In the genomic region with DNA sequence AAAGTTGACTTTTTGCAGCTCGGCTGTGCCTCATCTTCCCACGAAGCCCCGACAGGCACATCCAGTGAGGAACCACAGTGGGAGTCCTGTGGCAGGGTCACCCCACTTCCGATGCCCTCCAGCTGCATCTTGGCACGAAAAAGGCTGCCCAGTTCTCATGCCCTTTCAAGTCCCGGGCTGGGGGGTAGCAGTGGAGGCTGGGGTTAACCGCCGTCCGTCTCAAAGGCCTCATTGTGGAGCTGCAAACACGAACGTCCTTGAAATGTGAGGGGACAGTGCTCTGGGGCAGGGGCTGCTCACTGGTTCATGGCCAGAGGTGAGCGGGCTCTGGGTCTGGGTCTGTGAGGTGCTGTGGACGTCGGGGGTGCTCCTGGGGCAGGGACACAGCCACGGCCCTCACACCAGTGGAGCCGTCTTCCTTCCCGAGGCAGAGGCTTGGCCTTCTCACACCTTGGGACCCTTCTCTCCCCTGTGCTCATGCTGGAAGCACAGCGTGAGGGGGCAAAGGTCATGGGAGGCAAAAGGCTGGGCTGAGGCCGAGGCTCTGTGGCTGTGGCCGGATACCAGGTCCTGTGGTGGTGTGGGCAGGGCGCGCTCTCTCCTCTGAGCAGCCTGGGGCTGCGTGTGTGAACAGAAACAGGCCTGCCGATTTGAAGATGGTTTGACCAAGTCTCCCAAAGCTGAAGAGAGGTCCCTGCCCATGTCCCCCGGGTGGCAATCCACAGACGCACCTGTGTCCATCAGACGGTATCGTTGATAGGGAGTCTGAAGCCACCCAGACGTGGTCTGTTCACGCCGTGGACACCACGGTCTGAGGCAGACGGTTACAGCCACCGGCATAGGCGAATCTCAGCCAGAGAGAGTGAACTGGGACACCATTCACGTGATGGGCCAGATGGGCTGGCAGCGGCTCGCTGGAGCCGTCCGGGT, we compare ENCODE assay signal across 1 cellular context.
TF ChIP-seq lines count a peak whose summit lies in the region.

No MANE protein-coding gene starts in this region.

TF ChIP-seq in HepG2, 621 proteins besides CTCF, POLR2A, EP300 and RAD21 (continued from another document and continues in another):
- peak; percentile 70; the same call in 1 of the 2 replicates for TF ChIP-seq CENPT (CRISPR knock-in tag; IDR thresholded peaks at IDR 0.05; ENCODE audit: low read depth)
- TF ChIP-seq TRIM24 (CRISPR knock-in tag; IDR thresholded peaks at IDR 0.05), result no peak
- no peak for TF ChIP-seq ATF7 (IDR thresholded peaks at IDR 0.05)
- TF ChIP-seq ATF7 (CRISPR knock-in tag; IDR thresholded peaks at IDR 0.05), result no peak; the same call in 1 of the 2 replicates
- TF ChIP-seq, protein P1, sequence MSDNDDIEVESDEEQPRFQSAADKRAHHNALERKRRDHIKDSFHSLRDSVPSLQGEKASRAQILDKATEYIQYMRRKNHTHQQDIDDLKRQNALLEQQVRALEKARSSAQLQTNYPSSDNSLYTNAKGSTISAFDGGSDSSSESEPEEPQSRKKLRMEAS (IDR thresholded peaks at IDR 0.05), result no peak
- no peak for TF ChIP-seq TBP (CRISPR knock-in tag; IDR thresholded peaks at IDR 0.05)
- TF ChIP-seq, protein P2, sequence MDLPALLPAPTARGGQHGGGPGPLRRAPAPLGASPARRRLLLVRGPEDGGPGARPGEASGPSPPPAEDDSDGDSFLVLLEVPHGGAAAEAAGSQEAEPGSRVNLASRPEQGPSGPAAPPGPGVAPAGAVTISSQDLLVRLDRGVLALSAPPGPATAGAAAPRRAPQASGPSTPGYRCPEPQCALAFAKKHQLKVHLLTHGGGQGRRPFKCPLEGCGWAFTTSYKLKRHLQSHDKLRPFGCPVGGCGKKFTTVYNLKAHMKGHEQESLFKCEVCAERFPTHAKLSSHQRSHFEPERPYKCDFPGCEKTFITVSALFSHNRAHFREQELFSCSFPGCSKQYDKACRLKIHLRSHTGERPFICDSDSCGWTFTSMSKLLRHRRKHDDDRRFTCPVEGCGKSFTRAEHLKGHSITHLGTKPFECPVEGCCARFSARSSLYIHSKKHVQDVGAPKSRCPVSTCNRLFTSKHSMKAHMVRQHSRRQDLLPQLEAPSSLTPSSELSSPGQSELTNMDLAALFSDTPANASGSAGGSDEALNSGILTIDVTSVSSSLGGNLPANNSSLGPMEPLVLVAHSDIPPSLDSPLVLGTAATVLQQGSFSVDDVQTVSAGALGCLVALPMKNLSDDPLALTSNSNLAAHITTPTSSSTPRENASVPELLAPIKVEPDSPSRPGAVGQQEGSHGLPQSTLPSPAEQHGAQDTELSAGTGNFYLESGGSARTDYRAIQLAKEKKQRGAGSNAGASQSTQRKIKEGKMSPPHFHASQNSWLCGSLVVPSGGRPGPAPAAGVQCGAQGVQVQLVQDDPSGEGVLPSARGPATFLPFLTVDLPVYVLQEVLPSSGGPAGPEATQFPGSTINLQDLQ (CRISPR knock-in tag; IDR thresholded peaks at IDR 0.05), result peak; percentile 96
- TF ChIP-seq HDAC2 (CRISPR knock-in tag; IDR thresholded peaks at IDR 0.05), result peak; percentile 72
- peak; percentile 85; the same call in 1 of the 2 replicates for TF ChIP-seq ZNF598 (CRISPR knock-in tag; IDR thresholded peaks at IDR 0.05; ENCODE audit: borderline replicate concordance)
- TF ChIP-seq KDM3A (CRISPR knock-in tag; IDR thresholded peaks at IDR 0.05; ENCODE audit: low read depth), result 0 out of 2 replicates have a peak, but pooled peaks have one; percentile 66
- peak; percentile 86 for TF ChIP-seq RBM39 (IDR thresholded peaks at IDR 0.05; ENCODE audit: low read depth, low read length, poor library complexity, severe bottlenecking)
- TF ChIP-seq HHEX (CRISPR knock-in tag; IDR thresholded peaks at IDR 0.05), result no peak
- TF ChIP-seq CEBPG (CRISPR knock-in tag; IDR thresholded peaks at IDR 0.05), result peak; percentile 7; the same call in 1 of the 2 replicates
- peak; percentile 48; the same call in 1 of the 2 replicates for TF ChIP-seq ZNF563 (CRISPR knock-in tag; IDR thresholded peaks at IDR 0.05)
- peak; percentile 55; the same call in 1 of the 2 replicates for TF ChIP-seq PCBP1 (IDR thresholded peaks at IDR 0.05; ENCODE audit: borderline replicate concordance, low read depth, low read length)
- TF ChIP-seq ZNF44 (CRISPR knock-in tag; IDR thresholded peaks at IDR 0.05), result peak; percentile 89
- TF ChIP-seq, protein P3, sequence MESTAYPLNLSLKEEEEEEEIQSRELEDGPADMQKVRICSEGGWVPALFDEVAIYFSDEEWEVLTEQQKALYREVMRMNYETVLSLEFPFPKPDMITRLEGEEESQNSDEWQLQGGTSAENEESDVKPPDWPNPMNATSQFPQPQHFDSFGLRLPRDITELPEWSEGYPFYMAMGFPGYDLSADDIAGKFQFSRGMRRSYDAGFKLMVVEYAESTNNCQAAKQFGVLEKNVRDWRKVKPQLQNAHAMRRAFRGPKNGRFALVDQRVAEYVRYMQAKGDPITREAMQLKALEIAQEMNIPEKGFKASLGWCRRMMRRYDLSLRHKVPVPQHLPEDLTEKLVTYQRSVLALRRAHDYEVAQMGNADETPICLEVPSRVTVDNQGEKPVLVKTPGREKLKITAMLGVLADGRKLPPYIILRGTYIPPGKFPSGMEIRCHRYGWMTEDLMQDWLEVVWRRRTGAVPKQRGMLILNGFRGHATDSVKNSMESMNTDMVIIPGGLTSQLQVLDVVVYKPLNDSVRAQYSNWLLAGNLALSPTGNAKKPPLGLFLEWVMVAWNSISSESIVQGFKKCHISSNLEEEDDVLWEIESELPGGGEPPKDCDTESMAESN (CRISPR knock-in tag; conservative IDR thresholded peaks at IDR 0.05), result peak; percentile 87
- no peak for TF ChIP-seq ZNF180 (CRISPR knock-in tag; IDR thresholded peaks at IDR 0.05; ENCODE audit: borderline replicate concordance, low read depth)
- TF ChIP-seq, protein P4, sequence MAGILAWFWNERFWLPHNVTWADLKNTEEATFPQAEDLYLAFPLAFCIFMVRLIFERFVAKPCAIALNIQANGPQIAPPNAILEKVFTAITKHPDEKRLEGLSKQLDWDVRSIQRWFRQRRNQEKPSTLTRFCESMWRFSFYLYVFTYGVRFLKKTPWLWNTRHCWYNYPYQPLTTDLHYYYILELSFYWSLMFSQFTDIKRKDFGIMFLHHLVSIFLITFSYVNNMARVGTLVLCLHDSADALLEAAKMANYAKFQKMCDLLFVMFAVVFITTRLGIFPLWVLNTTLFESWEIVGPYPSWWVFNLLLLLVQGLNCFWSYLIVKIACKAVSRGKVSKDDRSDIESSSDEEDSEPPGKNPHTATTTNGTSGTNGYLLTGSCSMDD (CRISPR knock-in tag; IDR thresholded peaks at IDR 0.05), result peak; percentile 77; the same call in 1 of the 2 replicates
- TF ChIP-seq, protein P5, sequence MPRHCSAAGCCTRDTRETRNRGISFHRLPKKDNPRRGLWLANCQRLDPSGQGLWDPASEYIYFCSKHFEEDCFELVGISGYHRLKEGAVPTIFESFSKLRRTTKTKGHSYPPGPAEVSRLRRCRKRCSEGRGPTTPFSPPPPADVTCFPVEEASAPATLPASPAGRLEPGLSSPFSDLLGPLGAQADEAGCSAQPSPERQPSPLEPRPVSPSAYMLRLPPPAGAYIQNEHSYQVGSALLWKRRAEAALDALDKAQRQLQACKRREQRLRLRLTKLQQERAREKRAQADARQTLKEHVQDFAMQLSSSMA (CRISPR knock-in tag; IDR thresholded peaks at IDR 0.05), result peak; percentile 68; the same call in 1 of the 2 replicates
- TF ChIP-seq, protein P6, sequence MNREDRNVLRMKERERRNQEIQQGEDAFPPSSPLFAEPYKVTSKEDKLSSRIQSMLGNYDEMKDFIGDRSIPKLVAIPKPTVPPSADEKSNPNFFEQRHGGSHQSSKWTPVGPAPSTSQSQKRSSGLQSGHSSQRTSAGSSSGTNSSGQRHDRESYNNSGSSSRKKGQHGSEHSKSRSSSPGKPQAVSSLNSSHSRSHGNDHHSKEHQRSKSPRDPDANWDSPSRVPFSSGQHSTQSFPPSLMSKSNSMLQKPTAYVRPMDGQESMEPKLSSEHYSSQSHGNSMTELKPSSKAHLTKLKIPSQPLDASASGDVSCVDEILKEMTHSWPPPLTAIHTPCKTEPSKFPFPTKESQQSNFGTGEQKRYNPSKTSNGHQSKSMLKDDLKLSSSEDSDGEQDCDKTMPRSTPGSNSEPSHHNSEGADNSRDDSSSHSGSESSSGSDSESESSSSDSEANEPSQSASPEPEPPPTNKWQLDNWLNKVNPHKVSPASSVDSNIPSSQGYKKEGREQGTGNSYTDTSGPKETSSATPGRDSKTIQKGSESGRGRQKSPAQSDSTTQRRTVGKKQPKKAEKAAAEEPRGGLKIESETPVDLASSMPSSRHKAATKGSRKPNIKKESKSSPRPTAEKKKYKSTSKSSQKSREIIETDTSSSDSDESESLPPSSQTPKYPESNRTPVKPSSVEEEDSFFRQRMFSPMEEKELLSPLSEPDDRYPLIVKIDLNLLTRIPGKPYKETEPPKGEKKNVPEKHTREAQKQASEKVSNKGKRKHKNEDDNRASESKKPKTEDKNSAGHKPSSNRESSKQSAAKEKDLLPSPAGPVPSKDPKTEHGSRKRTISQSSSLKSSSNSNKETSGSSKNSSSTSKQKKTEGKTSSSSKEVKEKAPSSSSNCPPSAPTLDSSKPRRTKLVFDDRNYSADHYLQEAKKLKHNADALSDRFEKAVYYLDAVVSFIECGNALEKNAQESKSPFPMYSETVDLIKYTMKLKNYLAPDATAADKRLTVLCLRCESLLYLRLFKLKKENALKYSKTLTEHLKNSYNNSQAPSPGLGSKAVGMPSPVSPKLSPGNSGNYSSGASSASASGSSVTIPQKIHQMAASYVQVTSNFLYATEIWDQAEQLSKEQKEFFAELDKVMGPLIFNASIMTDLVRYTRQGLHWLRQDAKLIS (CRISPR knock-in tag; IDR thresholded peaks at IDR 0.05), result peak; percentile 60; the same call in 1 of the 2 replicates
- TF ChIP-seq ZNF160 (CRISPR knock-in tag; IDR thresholded peaks at IDR 0.05), result peak; percentile 76; the same call in 1 of the 2 replicates
- peak; percentile 74; the same call in 1 of the 2 replicates for TF ChIP-seq ZBTB8A (CRISPR knock-in tag; IDR thresholded peaks at IDR 0.05; ENCODE audit: borderline replicate concordance, low read depth)
- TF ChIP-seq STAT5B (CRISPR knock-in tag; IDR thresholded peaks at IDR 0.05), result peak; percentile 92; the same call in 1 of the 2 replicates
- peak; percentile 96 for TF ChIP-seq ZNF230 (CRISPR knock-in tag; IDR thresholded peaks at IDR 0.05)
- TF ChIP-seq, protein P7, sequence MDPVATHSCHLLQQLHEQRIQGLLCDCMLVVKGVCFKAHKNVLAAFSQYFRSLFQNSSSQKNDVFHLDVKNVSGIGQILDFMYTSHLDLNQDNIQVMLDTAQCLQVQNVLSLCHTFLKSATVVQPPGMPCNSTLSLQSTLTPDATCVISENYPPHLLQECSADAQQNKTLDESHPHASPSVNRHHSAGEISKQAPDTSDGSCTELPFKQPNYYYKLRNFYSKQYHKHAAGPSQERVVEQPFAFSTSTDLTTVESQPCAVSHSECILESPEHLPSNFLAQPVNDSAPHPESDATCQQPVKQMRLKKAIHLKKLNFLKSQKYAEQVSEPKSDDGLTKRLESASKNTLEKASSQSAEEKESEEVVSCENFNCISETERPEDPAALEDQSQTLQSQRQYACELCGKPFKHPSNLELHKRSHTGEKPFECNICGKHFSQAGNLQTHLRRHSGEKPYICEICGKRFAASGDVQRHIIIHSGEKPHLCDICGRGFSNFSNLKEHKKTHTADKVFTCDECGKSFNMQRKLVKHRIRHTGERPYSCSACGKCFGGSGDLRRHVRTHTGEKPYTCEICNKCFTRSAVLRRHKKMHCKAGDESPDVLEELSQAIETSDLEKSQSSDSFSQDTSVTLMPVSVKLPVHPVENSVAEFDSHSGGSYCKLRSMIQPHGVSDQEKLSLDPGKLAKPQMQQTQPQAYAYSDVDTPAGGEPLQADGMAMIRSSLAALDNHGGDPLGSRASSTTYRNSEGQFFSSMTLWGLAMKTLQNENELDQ (CRISPR knock-in tag; IDR thresholded peaks at IDR 0.05; ENCODE audit: borderline replicate concordance), result peak; percentile 89
- TF ChIP-seq ZNF232 (CRISPR knock-in tag; IDR thresholded peaks at IDR 0.05; ENCODE audit: borderline replicate concordance), result peak; percentile 89; the same call in 1 of the 2 replicates
- peak; percentile 78 for TF ChIP-seq NFKBIZ (CRISPR knock-in tag; IDR thresholded peaks at IDR 0.05)
- TF ChIP-seq NFRKB (IDR thresholded peaks at IDR 0.05), result no peak
- TF ChIP-seq, protein P8, sequence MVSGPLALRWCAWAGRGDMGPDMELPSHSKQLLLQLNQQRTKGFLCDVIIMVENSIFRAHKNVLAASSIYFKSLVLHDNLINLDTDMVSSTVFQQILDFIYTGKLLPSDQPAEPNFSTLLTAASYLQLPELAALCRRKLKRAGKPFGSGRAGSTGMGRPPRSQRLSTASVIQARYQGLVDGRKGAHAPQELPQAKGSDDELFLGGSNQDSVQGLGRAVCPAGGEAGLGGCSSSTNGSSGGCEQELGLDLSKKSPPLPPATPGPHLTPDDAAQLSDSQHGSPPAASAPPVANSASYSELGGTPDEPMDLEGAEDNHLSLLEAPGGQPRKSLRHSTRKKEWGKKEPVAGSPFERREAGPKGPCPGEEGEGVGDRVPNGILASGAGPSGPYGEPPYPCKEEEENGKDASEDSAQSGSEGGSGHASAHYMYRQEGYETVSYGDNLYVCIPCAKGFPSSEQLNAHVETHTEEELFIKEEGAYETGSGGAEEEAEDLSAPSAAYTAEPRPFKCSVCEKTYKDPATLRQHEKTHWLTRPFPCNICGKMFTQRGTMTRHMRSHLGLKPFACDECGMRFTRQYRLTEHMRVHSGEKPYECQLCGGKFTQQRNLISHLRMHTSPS (CRISPR knock-in tag; IDR thresholded peaks at IDR 0.05; ENCODE audit: low read depth), result peak; percentile 97
